In the genomic region with DNA sequence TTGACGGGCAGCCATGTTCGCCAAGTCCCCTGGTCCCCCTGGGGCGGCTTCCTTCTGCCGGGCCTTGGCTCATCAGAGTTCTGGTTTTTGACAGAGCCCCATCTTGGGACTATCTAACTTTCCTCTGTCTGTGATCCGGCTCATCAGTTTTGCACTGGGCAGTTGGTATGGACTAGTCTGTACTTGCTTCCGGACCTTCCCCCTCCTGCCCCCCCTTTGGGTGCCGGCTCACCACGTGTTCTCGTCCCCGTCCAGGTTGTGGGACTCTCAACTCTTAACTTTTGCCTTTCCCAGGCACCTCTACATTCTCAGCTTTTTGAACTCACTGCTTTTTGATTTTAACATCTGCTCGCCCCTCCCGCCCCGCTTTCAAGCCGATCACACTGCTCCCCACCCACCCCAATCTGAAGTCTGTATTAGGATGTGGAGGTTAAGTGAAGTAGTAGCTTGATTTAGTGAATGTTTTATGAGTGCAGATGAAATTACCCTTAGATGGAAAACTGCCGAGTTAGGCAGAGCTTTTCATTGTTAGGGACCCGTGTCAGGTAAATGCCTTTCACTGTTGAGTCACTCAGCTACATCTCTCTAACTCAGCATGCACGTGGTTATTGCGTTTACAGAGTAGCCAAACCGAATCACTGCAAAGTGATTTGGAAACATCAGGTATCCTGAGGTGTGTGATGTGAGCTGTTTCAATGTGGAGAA, we compare ENCODE assay signal across 1 cellular context.
TF ChIP-seq lines count a peak whose summit lies in the region.

No MANE protein-coding gene starts in this region.

TF ChIP-seq in GM12878, 131 proteins besides CTCF, POLR2A, EP300 and RAD21 (continued from another document):
- TF ChIP-seq, protein P1, sequence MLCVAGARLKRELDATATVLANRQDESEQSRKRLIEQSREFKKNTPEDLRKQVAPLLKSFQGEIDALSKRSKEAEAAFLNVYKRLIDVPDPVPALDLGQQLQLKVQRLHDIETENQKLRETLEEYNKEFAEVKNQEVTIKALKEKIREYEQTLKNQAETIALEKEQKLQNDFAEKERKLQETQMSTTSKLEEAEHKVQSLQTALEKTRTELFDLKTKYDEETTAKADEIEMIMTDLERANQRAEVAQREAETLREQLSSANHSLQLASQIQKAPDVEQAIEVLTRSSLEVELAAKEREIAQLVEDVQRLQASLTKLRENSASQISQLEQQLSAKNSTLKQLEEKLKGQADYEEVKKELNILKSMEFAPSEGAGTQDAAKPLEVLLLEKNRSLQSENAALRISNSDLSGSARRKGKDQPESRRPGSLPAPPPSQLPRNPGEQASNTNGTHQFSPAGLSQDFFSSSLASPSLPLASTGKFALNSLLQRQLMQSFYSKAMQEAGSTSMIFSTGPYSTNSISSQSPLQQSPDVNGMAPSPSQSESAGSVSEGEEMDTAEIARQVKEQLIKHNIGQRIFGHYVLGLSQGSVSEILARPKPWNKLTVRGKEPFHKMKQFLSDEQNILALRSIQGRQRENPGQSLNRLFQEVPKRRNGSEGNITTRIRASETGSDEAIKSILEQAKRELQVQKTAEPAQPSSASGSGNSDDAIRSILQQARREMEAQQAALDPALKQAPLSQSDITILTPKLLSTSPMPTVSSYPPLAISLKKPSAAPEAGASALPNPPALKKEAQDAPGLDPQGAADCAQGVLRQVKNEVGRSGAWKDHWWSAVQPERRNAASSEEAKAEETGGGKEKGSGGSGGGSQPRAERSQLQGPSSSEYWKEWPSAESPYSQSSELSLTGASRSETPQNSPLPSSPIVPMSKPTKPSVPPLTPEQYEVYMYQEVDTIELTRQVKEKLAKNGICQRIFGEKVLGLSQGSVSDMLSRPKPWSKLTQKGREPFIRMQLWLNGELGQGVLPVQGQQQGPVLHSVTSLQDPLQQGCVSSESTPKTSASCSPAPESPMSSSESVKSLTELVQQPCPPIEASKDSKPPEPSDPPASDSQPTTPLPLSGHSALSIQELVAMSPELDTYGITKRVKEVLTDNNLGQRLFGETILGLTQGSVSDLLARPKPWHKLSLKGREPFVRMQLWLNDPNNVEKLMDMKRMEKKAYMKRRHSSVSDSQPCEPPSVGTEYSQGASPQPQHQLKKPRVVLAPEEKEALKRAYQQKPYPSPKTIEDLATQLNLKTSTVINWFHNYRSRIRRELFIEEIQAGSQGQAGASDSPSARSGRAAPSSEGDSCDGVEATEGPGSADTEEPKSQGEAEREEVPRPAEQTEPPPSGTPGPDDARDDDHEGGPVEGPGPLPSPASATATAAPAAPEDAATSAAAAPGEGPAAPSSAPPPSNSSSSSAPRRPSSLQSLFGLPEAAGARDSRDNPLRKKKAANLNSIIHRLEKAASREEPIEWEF (IDR thresholded peaks at IDR 0.05; ENCODE audit: insufficient replicate concordance, low read depth, low read length) = no peak
- TF ChIP-seq NR2C2 (IDR thresholded peaks at IDR 0.05; ENCODE audit: borderline replicate concordance, control insufficient read depth, insufficient read length, low read depth) (no peak), MXI1 (IDR thresholded peaks at IDR 0.05; ENCODE audit: low read depth, low read length) (peak; percentile 90), TCF12 (IDR thresholded peaks at IDR 0.05; ENCODE audit: low read depth, low read length) (no peak), USF1 (IDR thresholded peaks at IDR 0.05; ENCODE audit: borderline replicate concordance, extremely low read length, insufficient read depth, low read depth, low read length) (peak; percentile 46), STAT3 (IDR thresholded peaks at IDR 0.05; ENCODE audit: low read depth, low read length) (no peak), ZBTB33 (IDR thresholded peaks at IDR 0.05) (no peak), ESRRA (IDR thresholded peaks at IDR 0.05; ENCODE audit: low read length) (no peak), IRF5 (IDR thresholded peaks at IDR 0.05; ENCODE audit: borderline replicate concordance) (no peak), MYC (IDR thresholded peaks at IDR 0.05; ENCODE audit: insufficient read depth, insufficient read length, insufficient replicate concordance, low read length, severe bottlenecking) (peak; percentile 10), SUZ12 (IDR thresholded peaks at IDR 0.05; ENCODE audit: unreplicated experiment) (no peak), USF2 (IDR thresholded peaks at IDR 0.05; ENCODE audit: borderline replicate concordance, low read depth, low read length) (peak; percentile 9; the same call in 1 of the 2 replicates), PKNOX1 (IDR thresholded peaks at IDR 0.05) (peak; percentile 55), SUPT20H (IDR thresholded peaks at IDR 0.05; ENCODE audit: borderline replicate concordance, control insufficient read depth, low read depth, low read length) (no peak), RAD51 (IDR thresholded peaks at IDR 0.05) (peak; percentile 60), TAF1 (IDR thresholded peaks at IDR 0.05; ENCODE audit: borderline replicate concordance, low read depth, low read length) (no peak), NRF1 (conservative IDR thresholded peaks at IDR 0.05; ENCODE audit: low read depth, low read length) (no peak), SRF (IDR thresholded peaks at IDR 0.05; ENCODE audit: low read depth in 2 of 2, low read length in 2 of 2) (no peak), CBX3 (IDR thresholded peaks at IDR 0.05; ENCODE audit: borderline replicate concordance, low read depth) (no peak), CEBPB (IDR thresholded peaks at IDR 0.05; ENCODE audit: borderline replicate concordance in 1 of 2, low read depth in 2 of 2, low read length in 2 of 2) (no peak), MAX (IDR thresholded peaks at IDR 0.05; ENCODE audit: low read depth, low read length) (peak; percentile 57), ZSCAN29 (IDR thresholded peaks at IDR 0.05) (no peak), BHLHE40 (IDR thresholded peaks at IDR 0.05; ENCODE audit: borderline replicate concordance in 1 of 2, low read depth in 2 of 2, low read length in 1 of 2) (no peak), POLR2AphosphoS2 (IDR thresholded peaks at IDR 0.05; ENCODE audit: low read depth, low read length) (no peak)
